In the genomic region with DNA sequence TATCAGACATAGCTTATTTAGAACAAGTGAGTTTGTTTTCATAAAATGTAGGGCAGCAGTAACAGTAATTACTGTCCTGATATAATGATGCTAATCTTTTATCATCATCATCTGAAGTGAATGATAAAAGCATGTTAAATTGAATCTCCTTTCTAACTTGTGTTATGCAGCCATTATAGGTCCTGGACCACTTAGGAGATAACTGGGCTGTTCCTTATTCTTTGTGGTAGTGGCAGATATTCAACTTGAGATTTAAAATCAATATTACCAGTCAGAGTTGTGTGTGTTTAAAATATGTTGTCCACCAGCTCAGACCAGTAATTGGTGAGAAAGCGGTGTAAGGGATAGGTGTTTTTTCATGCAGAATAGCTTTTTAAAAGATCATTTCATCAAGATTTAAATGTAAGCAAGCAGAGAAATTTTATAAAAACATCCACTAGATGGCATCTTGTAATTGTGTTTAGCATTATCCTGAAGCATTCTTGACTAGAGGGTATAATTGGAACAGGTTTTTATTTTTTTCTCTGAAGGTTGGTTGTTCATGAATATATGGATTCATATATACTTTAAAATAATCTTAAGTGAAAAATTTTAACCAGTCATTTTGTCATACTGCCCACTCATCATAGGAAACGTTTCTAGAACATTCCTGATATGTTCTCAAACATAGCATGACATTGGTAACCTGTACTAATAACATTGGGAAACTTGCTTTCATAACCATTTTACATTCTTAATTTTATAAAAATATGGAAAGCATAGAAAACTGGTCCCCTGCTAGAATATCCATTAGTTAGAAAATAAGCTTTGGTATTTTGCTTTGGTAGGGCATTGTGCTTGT, we compare ENCODE assay signal across 7 cellular contexts.
A peak's percentile ranks its signal among the peaks of the same experiment; 100 is the strongest.
DNase-seq lines count a peak whose midpoint lies in the region; ATAC-seq, FAIRE-seq and TF ChIP-seq lines count a peak whose summit lies in the region.

No MANE protein-coding gene starts in this region.

- H3K27me3 ChIP-seq in keratinocyte (ENCODE audit: control insufficient read depth, extremely low read depth, insufficient read depth, low read length): no peaks in the 10 kb centered on the region

- no peaks in the 10 kb centered on the region for H3K36me3 ChIP-seq in keratinocyte (ENCODE audit: control insufficient read depth in 2 of 2, extremely low read depth in 1 of 2, insufficient read depth in 2 of 2, low read length in 2 of 2)

- H3K9me1 ChIP-seq in keratinocyte (ENCODE audit: control insufficient read depth, extremely low read depth, insufficient read depth, low read length): no peaks in the 10 kb centered on the region

- dilution Hi-C loops in keratinocyte (cut with MboI; ENCODE audit: extremely low pct_ligation_motif_present, low sequenced_read_pairs): no loop called here

- TF ChIP-seq CTCF in GM12874 (IDR thresholded peaks at IDR 0.05; ENCODE audit: insufficient read depth, low read depth, low read length) (peak; percentile 20; the same call in 1 of the 2 replicates), VCaP (conservative IDR thresholded peaks at IDR 0.05) (peak; percentile 75), keratinocyte (optimal IDR thresholded peaks at IDR 0.05 in 1 of 3, IDR thresholded peaks at IDR 0.05 in 1 of 3, conservative IDR thresholded peaks at IDR 0.05 in 1 of 3; ENCODE audit: extremely low read depth in 1 of 3, insufficient read depth in 2 of 3, low read length in 3 of 3) (peak in 2 of 3 experiments; percentile 26 to 27)

- no peak overlapping the region for H3K4me3 ChIP-seq in keratinocyte (ENCODE audit: control insufficient read depth in 2 of 3, extremely low read depth in 1 of 3, insufficient read depth in 2 of 3, low read depth in 1 of 3, low read length in 3 of 3)

- no peak for FAIRE-seq in keratinocyte (lab: Jason Lieb, UNC)

- H3K27ac ChIP-seq in VCaP (no peak overlapping the region), keratinocyte (ENCODE audit: control insufficient read depth, insufficient read depth, low read length) (no peak overlapping the region)

- DNase-seq in NCI-H1417 treated with DMSO at 0.1 percent for 48 hours (lab: John Stamatoyannopoulos, UW): peak; percentile 21
- no peak for DNase-seq in keratinocyte (ENCODE audit: low read depth, low spot score)
- DNase-seq in islet precursor cell: no peak

- H3K9ac ChIP-seq in keratinocyte (ENCODE audit: control insufficient read depth, extremely low read depth, insufficient read depth, low read length): no peak overlapping the region

- ATAC-seq in HG03432 (IDR thresholded peaks at IDR 0.05; ENCODE audit: unreplicated experiment) (no peak), GM21619 (IDR thresholded peaks at IDR 0.05; ENCODE audit: unreplicated experiment) (no peak)

- H3K4me2 ChIP-seq in keratinocyte (ENCODE audit: control insufficient read depth, extremely low read depth, insufficient read depth, low read depth, low read length): no peak overlapping the region

- no peaks in the 10 kb centered on the region for H3K9me3 ChIP-seq in keratinocyte (ENCODE audit: control insufficient read depth, low read depth, low read length)

- H4K20me1 ChIP-seq in keratinocyte (ENCODE audit: control insufficient read depth, extremely low read depth, insufficient read depth, low read length): no peaks in the 10 kb centered on the region

- peaks cover 7% of the 10 kb centered on the region for H3K4me1 ChIP-seq in keratinocyte (ENCODE audit: control insufficient read depth, extremely low read depth, insufficient read depth, low read length)

- H3K79me2 ChIP-seq in keratinocyte (ENCODE audit: control insufficient read depth, insufficient read depth, low read length): no peaks in the 10 kb centered on the region

- no peak overlapping the region for H2AFZ ChIP-seq in keratinocyte (ENCODE audit: control insufficient read depth, low read length)

Comparison
In these comparisons a context has a peak if more than half of its experiments do, and no peak if none do; other contexts are left out.
1. CTCF ChIP-seq: peak in every context shown above with its lines; median percentile 75 in VCaP; 26 in keratinocyte; 20 in GM12874.